22 cellular contexts compared by ENCODE assay signal in the genomic region with DNA sequence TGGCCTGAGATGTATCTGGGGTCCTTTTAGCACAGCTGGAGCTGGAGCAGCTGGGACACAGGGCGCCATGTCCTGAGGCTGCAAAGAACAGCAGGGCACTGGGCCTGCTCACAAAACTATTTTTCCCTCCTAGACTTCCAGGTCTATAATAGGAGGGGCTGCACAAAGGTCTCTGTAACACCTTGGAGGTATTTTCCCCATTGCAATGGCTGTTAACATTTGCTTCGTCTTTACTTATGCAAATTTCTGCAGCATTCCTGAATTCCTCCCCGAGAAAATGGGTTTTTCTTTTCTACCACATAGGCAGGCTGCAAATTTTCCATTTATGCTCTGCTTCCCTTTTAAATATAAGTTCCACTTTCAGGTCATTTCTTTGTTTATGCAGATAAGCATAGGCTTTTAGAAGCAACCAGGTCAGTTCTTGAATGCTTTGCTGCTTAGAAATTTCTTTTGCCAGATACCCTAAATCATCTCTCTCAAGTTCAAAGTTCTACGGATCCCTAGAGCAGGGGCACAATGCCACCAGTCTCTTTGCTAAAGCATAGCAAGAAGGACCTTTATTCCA.
"Had no signal": no experiment of that assay in that cellular context is flagged by ENCODE, and none has a peak within 500 bp of the region (broad histone marks: within the 10 kb centered on the region; RNA-seq: fewer than 3 reads in every experiment).

No MANE protein-coding gene starts in this region.

- H3K9me3 ChIP-seq: neutrophil, thoracic aorta had no signal

- DNase-seq: cortex of kidney; dorsolateral prefrontal cortex; effector CD8-positive, alpha-beta T cell; heart right ventricle; hypothalamus; kidney; left cardiac atrium; left ventricle myocardium inferior; naive thymus-derived CD8-positive, alpha-beta T cell; psoas muscle; retina; stimulated activated CD4-positive, alpha-beta T cell treated with anti-CD3 and anti-CD28 coated beads, Interleukin-2, amount 100 ng/mL, for 24 hours; stimulated activated CD4-positive, alpha-beta T cell treated with anti-CD3 and anti-CD28 coated beads, Interleukin-4, amount 100 ng/mL, for 4 hours; stimulated activated naive B cell treated with anti-CD40 and anti-IgM and Interleukin-4, amounts not matched to agents 10 μg/mL and 1 μg/mL and 100 μg/mL, for 72 hours; stomach; substantia nigra; transverse colon had no signal

- H3K27me3 ChIP-seq: dorsolateral prefrontal cortex, heart right ventricle, neutrophil, stomach, transverse colon had no signal

- H3K36me3 ChIP-seq: heart right ventricle, left ventricle myocardium inferior, neutrophil, stomach, thoracic aorta, transverse colon had no signal

- ATAC-seq: left cardiac atrium; naive thymus-derived CD8-positive, alpha-beta T cell; psoas muscle; sciatic nerve; stimulated activated naive B cell treated with anti-CD40 and anti-IgM and Interleukin-4, amounts not matched to agents 10 μg/mL and 1 μg/mL and 100 μg/mL, for 72 hours had no signal

- H3K27ac ChIP-seq: dorsolateral prefrontal cortex, heart right ventricle, left ventricle myocardium inferior, psoas muscle, stomach, thoracic aorta, transverse colon had no signal

- H3K4me3 ChIP-seq: dorsolateral prefrontal cortex, heart right ventricle, left ventricle myocardium inferior, lung, psoas muscle, stomach, thoracic aorta, transverse colon had no signal

- H3K4me1 ChIP-seq: psoas muscle, transverse colon had no signal

- FAIRE-seq: frontal cortex, kidney had no signal
